Comparison of ENCODE assay signal across 9 cellular contexts in the genomic region with DNA sequence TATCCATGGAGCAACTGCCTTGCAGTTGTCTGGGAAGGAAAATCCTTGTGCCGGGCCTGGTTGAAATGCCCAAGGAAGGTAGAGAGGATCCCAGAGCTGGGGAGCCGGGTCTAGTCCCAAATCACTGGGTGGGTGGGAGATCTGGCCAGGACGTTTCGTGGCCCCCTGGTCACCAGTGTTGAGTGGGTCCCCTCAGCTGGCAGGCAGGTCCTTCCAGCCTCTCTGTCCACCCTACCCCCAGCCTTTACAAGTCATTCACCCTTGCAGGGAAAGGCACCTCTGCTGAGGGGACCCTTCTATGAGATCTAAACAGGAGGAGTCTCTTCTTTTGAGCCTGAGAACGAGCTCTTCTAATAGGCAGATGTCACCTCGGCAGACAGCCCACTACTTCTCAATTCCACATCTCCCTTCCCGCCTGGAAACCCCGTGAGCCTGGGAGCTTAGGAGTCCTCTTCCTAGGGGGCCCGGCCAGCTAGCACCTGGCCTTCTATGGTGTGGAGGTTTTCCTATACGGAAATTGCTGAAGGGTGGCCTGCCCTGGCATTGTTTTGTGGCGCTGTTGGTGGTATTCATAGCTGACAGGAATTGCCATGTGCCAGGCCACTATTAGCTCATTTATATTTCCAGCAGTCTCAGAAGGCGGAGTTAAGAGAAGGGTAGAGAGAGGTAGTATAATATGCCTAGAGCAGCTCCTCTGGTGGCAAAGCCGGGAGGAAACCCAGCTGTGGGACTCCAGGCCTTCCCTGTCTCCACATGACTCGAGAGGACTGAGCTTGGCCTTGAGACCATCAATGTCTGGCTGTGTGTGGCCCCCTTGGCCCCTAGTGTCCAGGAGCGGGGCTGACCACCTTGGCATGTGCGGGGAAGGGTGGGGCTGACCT. TPM values are rescaled to one million over a fixed set of nuclear protein-coding genes. Genes with fewer than 3 reads are reported as not detected.
A peak's percentile ranks its signal among the peaks of the same experiment; 100 is the strongest.
DNase-seq lines count a peak whose midpoint lies in the region; TF ChIP-seq lines count a peak whose summit lies in the region.
"Had no signal": no experiment of that assay in that cellular context is flagged by ENCODE, and none has a peak within 500 bp of the region (broad histone marks: within the 10 kb centered on the region; RNA-seq: fewer than 3 reads in every experiment).

No MANE protein-coding gene starts in this region.

- H3K4me3 ChIP-seq in cardiac fibroblast (replicated peaks in 1 of 2; ENCODE audit: low read depth in 2 of 2, low read length in 2 of 2) (no peak overlapping the region), suprapubic skin (no peak overlapping the region)
- H3K4me3 ChIP-seq: SJCRH30 had no signal

- peaks cover 81% of the 10 kb centered on the region for H3K4me1 ChIP-seq in suprapubic skin
- H3K4me1 ChIP-seq: SJCRH30 had no signal

- peak; percentile 10 for TF ChIP-seq CTCF in cardiac fibroblast (IDR thresholded peaks at IDR 0.05; ENCODE audit: low read depth, low read length)
- TF ChIP-seq CTCF in suprapubic skin (IDR thresholded peaks at IDR 0.05): peak in 1 of 2 donors; percentile 14

- DNase-seq in LHCN-M2 (ENCODE audit: low read depth) (peak; percentile 62), cardiac fibroblast (ENCODE audit: low read depth in 2 of 2) (peak in 1 of 2 donors; percentile 24), kidney tubule cell (ENCODE audit: low spot score) (peak; percentile 47), suprapubic skin (ENCODE audit: low spot score in 2 of 2) (peak; percentile 59 to 74), cortex of kidney (lab: John Stamatoyannopoulos, UW) (no peak), DMS53 (lab: John Stamatoyannopoulos, UW) (no peak)
- no peak for DNase-seq in stimulated activated CD4-positive, alpha-beta T cell treated with anti-CD3 and anti-CD28 coated beads, Interleukin-12 subunit alpha, Interleukin-12 subunit beta, amount 100 ng/mL, for 4 hours
- DNase-seq: NCI-H1048, SJCRH30 had no signal

- no peaks in the 10 kb centered on the region for H3K27me3 ChIP-seq in suprapubic skin
- H3K27me3 ChIP-seq: SJCRH30 had no signal

- TF ChIP-seq POLR2A in suprapubic skin (IDR thresholded peaks at IDR 0.05): no peak

- no peaks in the 10 kb centered on the region for H3K9me3 ChIP-seq in suprapubic skin
- H3K9me3 ChIP-seq: SJCRH30 had no signal

- peak overlapping the region; percentile 84 for H3K27ac ChIP-seq in suprapubic skin
- H3K27ac ChIP-seq: SJCRH30 had no signal

- no peak for TF ChIP-seq EP300 in suprapubic skin (IDR thresholded peaks at IDR 0.05)

- 50% methylated on average over 16 of the region's 16 CpGs for WGBS in suprapubic skin

- no peaks in the 10 kb centered on the region for H3K36me3 ChIP-seq in suprapubic skin

RNA-seq across cellular contexts. Expression of a gene that starts 13.3 kb away (rescaled TPM):
- total RNA-seq in LHCN-M2 (2014; rRNA removed) (198 and 224 TPM in 2 replicates), suprapubic skin (100 to 1,000 TPM; 122 to 207 (median 145) TPM)
- 296 TPM for polyA plus RNA-seq in LHCN-M2 (2012)

Comparison
In these comparisons a context has a peak if more than half of its experiments do, and no peak if none do; other contexts are left out.
1. DNase-seq: peak in LHCN-M2 (single experiment), kidney tubule cell (single experiment) and suprapubic skin (2 of 2); none in cortex of kidney (single experiment), stimulated activated CD4-positive, alpha-beta T cell treated with anti-CD3 and anti-CD28 coated beads, Interleukin-12 subunit alpha, Interleukin-12 subunit beta, amount 100 ng/mL, for 4 hours (single experiment) and DMS53 (single experiment).